Comparison of ENCODE assay signal across 12 cellular contexts in the genomic region with DNA sequence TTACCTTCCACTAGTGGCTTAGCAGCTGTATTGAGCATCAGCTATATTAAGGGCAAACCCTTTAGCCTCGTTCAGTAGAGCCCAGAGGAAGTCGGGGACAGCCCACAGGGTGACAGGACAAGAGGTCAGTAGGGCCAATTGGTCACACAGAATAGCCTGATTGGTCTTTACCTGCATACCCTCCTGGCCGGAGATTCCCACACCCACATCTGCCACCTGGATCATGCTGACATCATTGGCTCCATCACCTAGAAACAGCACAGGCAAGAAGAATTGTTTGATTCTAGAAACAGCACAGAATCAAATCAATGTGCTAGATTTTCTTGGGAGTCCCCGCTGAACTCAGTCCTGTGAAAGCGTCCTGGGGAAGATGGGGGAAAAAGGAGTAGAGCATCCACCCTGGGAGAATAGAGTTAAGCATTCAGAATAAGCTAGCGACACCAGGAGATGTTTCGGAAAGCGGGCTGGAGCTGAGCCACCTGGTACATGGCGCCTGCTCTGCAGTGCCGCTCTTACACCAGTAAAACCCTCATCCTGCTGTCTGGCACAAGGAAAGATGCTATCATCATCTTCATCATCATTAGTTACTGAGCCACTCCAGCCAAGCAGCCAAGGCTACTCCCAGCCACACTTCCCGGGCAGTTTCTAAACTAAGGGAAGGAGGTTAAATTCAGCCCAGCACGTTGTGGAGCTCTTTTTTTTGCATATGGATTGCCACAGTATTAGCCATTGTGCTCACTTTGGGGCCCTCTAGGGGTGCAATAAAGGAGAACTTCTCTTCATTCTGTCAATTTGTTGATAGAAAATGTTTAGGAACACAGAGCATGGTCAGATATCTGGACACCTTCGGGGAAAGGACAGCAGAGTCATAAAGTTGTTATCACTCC.
DNase-seq lines count a peak whose midpoint lies in the region; ATAC-seq and TF ChIP-seq lines count a peak whose summit lies in the region.
"Had no signal": no experiment of that assay in that cellular context is flagged by ENCODE, and none has a peak within 500 bp of the region (broad histone marks: within the 10 kb centered on the region; RNA-seq: fewer than 3 reads in every experiment).

No MANE protein-coding gene starts in this region.

- H3K27ac Mint-ChIP-seq in brain, result peak overlapping the region in 4 of 5 experiments; percentile 21 to 89 (median 53)
- no peak overlapping the region for H3K27ac Mint-ChIP-seq in natural killer cell treated with Interleukin-12 subunit alpha and Interleukin-12 subunit beta and Interleukin-15 and Interleukin-18, amount 100 ng/mL, for 72 hours
- H3K27ac Mint-ChIP-seq: activated T-helper 2 cell treated with anti-CD3 and anti-CD28 coated beads, Interferon-gamma antibody, Interleukin-2, Interleukin-4, amounts not matched to agents 10 μg/mL and 5 μg/mL and 100 μg/mL, durations not matched to agents 14 hours and 24 hours and 36 hours; CD4-positive, alpha-beta memory T cell had no signal

- ATAC-seq in natural killer cell treated with Interleukin-12 subunit alpha and Interleukin-12 subunit beta and Interleukin-15 and Interleukin-18, amount 100 ng/mL, for 72 hours, result no peak
- ATAC-seq in GM18519 (IDR thresholded peaks at IDR 0.05; ENCODE audit: low FRiP score, unreplicated experiment) (no peak), HG02571 (IDR thresholded peaks at IDR 0.05; ENCODE audit: unreplicated experiment) (no peak)
- ATAC-seq: stimulated activated naive CD8-positive, alpha-beta T cell treated with anti-CD3 and anti-CD28 coated beads, Interleukin-15, Interleukin-2, amounts not matched to agents 100 U/mL and 50 U/mL, for 24 hours had no signal

- TF ChIP-seq CTCF in brain (conservative IDR thresholded peaks at IDR 0.05) (peak; percentile 49 to 57), liver (IDR thresholded peaks at IDR 0.05; ENCODE audit: low read depth, low read length, missing input control) (no peak)

- H3K9me3 Mint-ChIP-seq in brain, result peaks cover 0 to 4% (median 0%) of the 10 kb centered on the region in 5 experiments
- H3K9me3 Mint-ChIP-seq in natural killer cell treated with Interleukin-12 subunit alpha and Interleukin-12 subunit beta and Interleukin-15 and Interleukin-18, amount 100 ng/mL, for 72 hours, result no peaks in the 10 kb centered on the region
- H3K9me3 Mint-ChIP-seq: activated T-helper 2 cell treated with anti-CD3 and anti-CD28 coated beads, Interferon-gamma antibody, Interleukin-2, Interleukin-4, amounts not matched to agents 10 μg/mL and 5 μg/mL and 100 μg/mL, durations not matched to agents 14 hours and 24 hours and 36 hours; CD4-positive, alpha-beta memory T cell had no signal

- TF ChIP-seq RAD21 in liver (IDR thresholded peaks at IDR 0.05), result peak; percentile 16 to 32

- H2AFZ ChIP-seq in ACC112 (ENCODE audit: low read length, unreplicated experiment), result no peak overlapping the region

- H3K27me3 ChIP-seq in ACC112 (ENCODE audit: insufficient read depth, low read length) (no peaks in the 10 kb centered on the region), liver (ENCODE audit: control insufficient read depth in 4 of 4, insufficient read depth in 4 of 4, low read length in 3 of 4) (no peaks in the 10 kb centered on the region)

- H3K4me3 ChIP-seq in ACC112 (ENCODE audit: low read depth, low read length) (peak overlapping the region; percentile 18; the same call in 1 of the 2 replicates), liver (ENCODE audit: low read depth in 1 of 3, low read length in 3 of 3) (no peak overlapping the region)

- H3K4me3 Mint-ChIP-seq in brain, result no peak overlapping the region
- H3K4me3 Mint-ChIP-seq in natural killer cell treated with Interleukin-12 subunit alpha and Interleukin-12 subunit beta and Interleukin-15 and Interleukin-18, amount 100 ng/mL, for 72 hours, result no peak overlapping the region
- H3K4me3 Mint-ChIP-seq: CD4-positive, alpha-beta memory T cell had no signal

- no peaks in the 10 kb centered on the region for H3K36me3 Mint-ChIP-seq in brain
- no peaks in the 10 kb centered on the region for H3K36me3 Mint-ChIP-seq in natural killer cell treated with Interleukin-12 subunit alpha and Interleukin-12 subunit beta and Interleukin-15 and Interleukin-18, amount 100 ng/mL, for 72 hours

- H3K4me1 Mint-ChIP-seq in brain, result peaks cover 24% of the 10 kb centered on the region
- H3K4me1 Mint-ChIP-seq in natural killer cell treated with Interleukin-12 subunit alpha and Interleukin-12 subunit beta and Interleukin-15 and Interleukin-18, amount 100 ng/mL, for 72 hours (ENCODE audit: low read depth in 2 of 2), result peaks cover 0 to 4% of the 10 kb centered on the region in 2 donors

- H3K27ac ChIP-seq in ACC112 (ENCODE audit: low read depth, low read length) (peak overlapping the region; percentile 69), liver (ENCODE audit: low read depth in 1 of 2, low read length in 2 of 2) (no peak overlapping the region)

- H3K27me3 Mint-ChIP-seq in brain, result peaks cover 8% of the 10 kb centered on the region
- H3K27me3 Mint-ChIP-seq in natural killer cell treated with Interleukin-12 subunit alpha and Interleukin-12 subunit beta and Interleukin-15 and Interleukin-18, amount 100 ng/mL, for 72 hours, result no peaks in the 10 kb centered on the region
- H3K27me3 Mint-ChIP-seq: CD4-positive, alpha-beta memory T cell had no signal

- H3K9ac ChIP-seq in liver (ENCODE audit: low read depth in 1 of 2, low read length in 2 of 2), result no peak overlapping the region

- H3K36me3 ChIP-seq in ACC112 (ENCODE audit: insufficient read depth, low read length) (no peaks in the 10 kb centered on the region), liver (ENCODE audit: control insufficient read depth in 4 of 4, insufficient read depth in 3 of 4, low read depth in 1 of 4, low read length in 3 of 4) (no peaks in the 10 kb centered on the region)

- H3K9me3 ChIP-seq in liver (ENCODE audit: control insufficient read depth in 4 of 4, low read length in 3 of 4), result no peaks in the 10 kb centered on the region

- H3K79me2 ChIP-seq in ACC112 (ENCODE audit: control insufficient read depth, insufficient read depth, low read length, unreplicated experiment), result no peaks in the 10 kb centered on the region

- peak; percentile 19 for DNase-seq in HT1080 (ENCODE audit: low read depth)
- no peak for DNase-seq in T-helper 2 cell
- no peak for DNase-seq in natural killer cell treated with Interleukin-12 subunit alpha and Interleukin-12 subunit beta and Interleukin-15 and Interleukin-18, amount 100 ng/mL, for 72 hours (ENCODE audit: low spot score)
- DNase-seq: CD4-positive, alpha-beta memory T cell; NCI-H345; stimulated activated naive CD8-positive, alpha-beta T cell treated with anti-CD3 and anti-CD28 coated beads, Interleukin-15, Interleukin-2, amounts not matched to agents 100 U/mL and 50 U/mL, for 24 hours had no signal

- peaks cover 18% of the 10 kb centered on the region for H3K4me1 ChIP-seq in ACC112 (ENCODE audit: control insufficient read depth, insufficient read depth, low read length, unreplicated experiment)
- H3K4me1 ChIP-seq in liver (ENCODE audit: control insufficient read depth in 4 of 4, insufficient read depth in 4 of 4, low read length in 3 of 4), result no peaks in the 10 kb centered on the region

- 66% methylated on average over 13 of the region's 13 CpGs for WGBS in liver

TF ChIP-seq in liver, 16 proteins besides CTCF, POLR2A, EP300 and RAD21:
- no peak for TF ChIP-seq YY1 (IDR thresholded peaks at IDR 0.05)
- TF ChIP-seq RXRA (IDR thresholded peaks at IDR 0.05), result no peak

Comparison
In these comparisons a context has a peak if more than half of its experiments do, and no peak if none do; other contexts are left out.
1. H3K27ac Mint-ChIP-seq: peak in brain (4 of 5); none in natural killer cell treated with Interleukin-12 subunit alpha and Interleukin-12 subunit beta and Interleukin-15 and Interleukin-18, amount 100 ng/mL, for 72 hours (0 of 2).